In the genomic region with DNA sequence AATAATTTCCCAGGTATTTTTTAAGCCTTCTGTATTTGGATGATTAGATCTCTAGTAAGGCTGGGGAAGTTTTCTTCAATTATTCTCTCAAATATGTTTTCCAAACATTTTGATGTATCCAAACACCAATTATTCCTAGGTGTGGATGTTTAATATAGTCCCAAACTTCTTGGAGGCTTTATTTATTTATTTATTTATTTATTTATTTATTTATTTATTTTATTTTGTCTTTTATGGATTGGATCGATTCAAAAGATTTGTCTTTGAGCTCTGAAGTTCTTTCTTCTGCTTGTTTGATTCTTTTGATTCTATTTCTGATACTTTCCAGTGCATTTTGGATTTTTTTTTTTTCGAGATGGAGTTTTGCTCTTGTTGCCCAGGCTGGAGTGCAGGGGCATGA, we compare ENCODE assay signal across 10 cellular contexts.
"Had no signal": no experiment of that assay in that cellular context is flagged by ENCODE, and none has a peak within 500 bp of the region (broad histone marks: within the 10 kb centered on the region; RNA-seq: fewer than 3 reads in every experiment).

No MANE protein-coding gene starts in this region.

- H3K36me3 ChIP-seq: HAP-1 had no signal

- H2AFZ ChIP-seq: GM23248, GM23338 had no signal

- H3K4me2 ChIP-seq: GM23338 had no signal

- FAIRE-seq: H1 had no signal

- H3K27ac ChIP-seq: GM23248 had no signal

- H3K9me3 ChIP-seq: HAP-1 had no signal

- H3K4me3 ChIP-seq: GM23248, GM23338, HAP-1 had no signal

- ATAC-seq: GM23338, HCT116 had no signal

- H3K4me1 ChIP-seq: HAP-1 had no signal

- DNase-seq: GM23248, GOT3, H7, H9, HCEC 1CT, HFFc6 had no signal
